ENCODE assay signal across 8 cellular contexts in the genomic region with DNA sequence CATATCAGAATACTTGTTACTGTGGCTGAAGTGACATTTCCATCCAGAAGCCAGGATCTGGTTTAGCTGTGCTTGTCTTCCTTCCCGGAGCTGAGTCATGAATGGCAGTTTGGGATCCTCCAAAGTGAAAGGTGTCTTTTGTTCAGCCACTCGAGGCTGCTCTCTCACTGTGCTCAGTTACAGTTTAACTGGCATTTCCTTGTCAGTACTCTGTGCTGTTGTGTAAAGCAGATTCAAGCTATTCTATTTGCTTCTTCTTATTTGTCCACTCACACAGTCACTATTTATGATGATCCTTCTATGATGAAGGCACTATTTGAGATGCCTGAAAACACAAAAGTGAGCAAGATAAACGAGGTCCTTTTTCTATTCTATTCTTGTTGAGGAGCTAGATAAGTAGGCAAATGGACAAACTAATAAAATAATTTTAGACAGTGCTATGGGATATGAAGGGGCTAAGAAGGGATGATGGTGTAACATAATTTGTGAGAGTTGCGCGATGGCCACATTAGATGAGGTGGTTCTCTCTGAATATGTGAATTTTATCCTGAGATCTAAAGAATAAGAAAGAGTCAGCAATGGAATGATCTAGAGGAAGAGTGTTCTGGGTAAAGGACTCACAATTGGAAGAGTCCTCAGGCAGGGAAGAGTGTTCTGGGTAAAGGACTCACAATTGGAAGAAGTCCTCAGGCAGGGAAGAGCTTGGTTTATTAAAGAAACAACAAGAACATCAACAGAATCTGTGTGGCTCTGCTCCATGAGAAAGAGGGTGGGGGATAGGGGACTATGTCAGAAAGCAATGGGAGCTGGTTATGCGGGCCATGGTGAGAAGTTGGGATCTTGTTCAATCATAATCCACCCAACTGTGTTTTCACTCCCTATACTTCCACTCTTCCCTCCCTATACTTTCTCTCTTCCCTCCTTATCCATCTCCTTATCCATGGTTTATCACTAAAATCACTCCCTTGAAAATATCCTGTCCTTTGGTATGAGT. TPM values are rescaled to one million over a fixed set of nuclear protein-coding genes. Genes with fewer than 3 reads are reported as not detected.
DNase-seq lines count a peak whose midpoint lies in the region; ATAC-seq, FAIRE-seq and TF ChIP-seq lines count a peak whose summit lies in the region.
"Had no signal": no experiment of that assay in that cellular context is flagged by ENCODE, and none has a peak within 500 bp of the region (broad histone marks: within the 10 kb centered on the region; RNA-seq: fewer than 3 reads in every experiment).

No MANE protein-coding gene starts in this region.

- H3K27me3 ChIP-seq in RWPE2 (ENCODE audit: insufficient read depth, poor library complexity, severe bottlenecking) (no peaks in the 10 kb centered on the region), keratinocyte (ENCODE audit: control insufficient read depth, extremely low read depth, insufficient read depth, low read length) (no peaks in the 10 kb centered on the region), thyroid gland (no peaks in the 10 kb centered on the region)
- H3K27me3 ChIP-seq: sigmoid colon had no signal

- TF ChIP-seq CTCF in RWPE2 (IDR thresholded peaks at IDR 0.05; ENCODE audit: poor library complexity, severe bottlenecking) (no peak), keratinocyte (optimal IDR thresholded peaks at IDR 0.05 in 1 of 3, IDR thresholded peaks at IDR 0.05 in 1 of 3, conservative IDR thresholded peaks at IDR 0.05 in 1 of 3; ENCODE audit: extremely low read depth in 1 of 3, insufficient read depth in 2 of 3, low read length in 3 of 3) (peak in 1 of 3 experiments; percentile 26), thyroid gland (IDR thresholded peaks at IDR 0.05) (no peak)

- no peak for TF ChIP-seq POLR2A in thyroid gland (IDR thresholded peaks at IDR 0.05)

- no peak for DNase-seq in RWPE2 (ENCODE audit: low spot score)
- no peak for DNase-seq in keratinocyte (ENCODE audit: low read depth, low spot score)
- peak; percentile 11 to 25 for DNase-seq in thyroid gland
- DNase-seq in NK-92 (lab: John Stamatoyannopoulos, UW; ENCODE audit: unreplicated experiment): no peak
- DNase-seq in HuH-7 (ENCODE audit: low spot score): no peak

- H2AFZ ChIP-seq in keratinocyte (ENCODE audit: control insufficient read depth, low read length): peak overlapping the region; percentile 27

- 62 to 71% methylated on average over 6 of the region's 6 CpGs for WGBS in thyroid gland, 2 donors

- intact Hi-C loops in thyroid gland (cut with DNase I): no loop called here

- no peaks in the 10 kb centered on the region for H3K9me1 ChIP-seq in keratinocyte (ENCODE audit: control insufficient read depth, extremely low read depth, insufficient read depth, low read length)

- dilution Hi-C loops in keratinocyte (cut with MboI; ENCODE audit: extremely low pct_ligation_motif_present, low sequenced_read_pairs): no loop called here

- H3K27ac ChIP-seq in RWPE2 (ENCODE audit: poor library complexity, severe bottlenecking) (peak overlapping the region; percentile 96), keratinocyte (ENCODE audit: control insufficient read depth, insufficient read depth, low read length) (peak overlapping the region; percentile 94), thyroid gland (peak overlapping the region in 2 of 3 donors; percentile 16 to 46)

- H3K36me3 ChIP-seq in RWPE2 (ENCODE audit: low read depth) (no peaks in the 10 kb centered on the region), keratinocyte (ENCODE audit: control insufficient read depth in 2 of 2, extremely low read depth in 1 of 2, insufficient read depth in 2 of 2, low read length in 2 of 2) (no peaks in the 10 kb centered on the region), thyroid gland (no peaks in the 10 kb centered on the region)
- H3K36me3 ChIP-seq: sigmoid colon had no signal

- no peaks in the 10 kb centered on the region for H3K79me2 ChIP-seq in keratinocyte (ENCODE audit: control insufficient read depth, insufficient read depth, low read length)

- H3K4me1 ChIP-seq in RWPE2 (ENCODE audit: insufficient read depth, poor library complexity, severe bottlenecking): peaks cover 34% of the 10 kb centered on the region
- peaks cover 35% of the 10 kb centered on the region for H3K4me1 ChIP-seq in keratinocyte (ENCODE audit: control insufficient read depth, extremely low read depth, insufficient read depth, low read length)
- peaks cover 9 to 17% of the 10 kb centered on the region in 2 donors for H3K4me1 ChIP-seq in thyroid gland
- H3K4me1 ChIP-seq: sigmoid colon had no signal

- no peaks in the 10 kb centered on the region for H3K9me3 ChIP-seq in RWPE2 (ENCODE audit: severe bottlenecking)
- peaks cover 8% of the 10 kb centered on the region for H3K9me3 ChIP-seq in keratinocyte (ENCODE audit: control insufficient read depth, low read depth, low read length)
- no peaks in the 10 kb centered on the region for H3K9me3 ChIP-seq in thyroid gland

- H3K4me3 ChIP-seq in RWPE2 (ENCODE audit: severe bottlenecking) (no peak overlapping the region), keratinocyte (ENCODE audit: control insufficient read depth in 2 of 3, extremely low read depth in 1 of 3, insufficient read depth in 2 of 3, low read depth in 1 of 3, low read length in 3 of 3) (peak overlapping the region in 1 of 3 experiments; percentile 19), thyroid gland (replicated peaks in 1 of 3) (no peak overlapping the region)
- H3K4me3 ChIP-seq: sigmoid colon had no signal

- peak; percentile 84 for FAIRE-seq in keratinocyte (lab: Jason Lieb, UNC)

- no peaks in the 10 kb centered on the region for H4K20me1 ChIP-seq in keratinocyte (ENCODE audit: control insufficient read depth, extremely low read depth, insufficient read depth, low read length)

- peak overlapping the region; percentile 72 for H3K4me2 ChIP-seq in keratinocyte (ENCODE audit: control insufficient read depth, extremely low read depth, insufficient read depth, low read depth, low read length)

- ATAC-seq in GM21619 (IDR thresholded peaks at IDR 0.05; ENCODE audit: unreplicated experiment): peak; percentile 62
- peak; percentile 7; the same call in 2 of the 3 replicates for ATAC-seq in RWPE2 (ENCODE audit: low read depth)
- ATAC-seq in GM21786 (IDR thresholded peaks at IDR 0.05; ENCODE audit: unreplicated experiment): no peak

- H3K9ac ChIP-seq in keratinocyte (ENCODE audit: control insufficient read depth, extremely low read depth, insufficient read depth, low read length): peak overlapping the region; percentile 61

RNA-seq across cellular contexts. Expression of a gene that starts 40.1 kb away (rescaled TPM):
- polyA plus RNA-seq in keratinocyte: 7.3 to 18.2 TPM (median 7.7 TPM) in 3 replicates
- polyA plus RNA-seq in keratinocyte (2011; ENCODE audit: low read depth): not detected
- 4.8 and 7.8 TPM in 2 replicates for polyA plus RNA-seq in keratinocyte (2011; cell fraction: cytosol; rRNA removed)
- 34.1 and 38.0 TPM in 2 replicates for polyA plus RNA-seq in keratinocyte (2011; cell fraction: nucleus; rRNA removed)
- polyA plus RNA-seq in keratinocyte (2012; ENCODE audit: low replicate concordance): 5.9 TPM in 1 of 2 replicates, not detected in the other
- polyA minus RNA-seq in keratinocyte: 21.2 to 41.0 TPM (median 33.8 TPM) in 3 replicates
- 27.0 TPM for polyA minus RNA-seq in keratinocyte (2011; cell fraction: cytosol; rRNA and poly(A)+ RNA removed)
- polyA minus RNA-seq in keratinocyte (2011; cell fraction: nucleus; rRNA and poly(A)+ RNA removed): 18.9 and 23.8 TPM in 2 replicates
- total RNA-seq in thyroid gland: 1 to 10 TPM in 1 of 4 donors, under 1 TPM in 2, not detected in 1; 0.44 to 6.6 (median 0.67) TPM
- total RNA-seq: sigmoid colon had no signal

Comparison
In these comparisons a context has a peak if more than half of its experiments do, and no peak if none do; other contexts are left out.
1. DNase-seq: peak in thyroid gland (2 of 2); none in RWPE2 (single experiment), keratinocyte (single experiment), NK-92 (single experiment) and HuH-7 (single experiment).
2. H3K27ac ChIP-seq: peak in every context shown above with its lines; median percentile 96 in RWPE2; 94 in keratinocyte; 31 in thyroid gland.